10 cellular contexts compared by ENCODE assay signal in genomic region chr19:54179921-54180452, GRCh38. TPM values are rescaled to one million over a fixed set of nuclear protein-coding genes. Genes with fewer than 3 reads are reported as not detected.
DNase-seq lines count a peak whose midpoint lies in the region; ATAC-seq and TF ChIP-seq lines count a peak whose summit lies in the region.
"Had no signal": no experiment of that assay in that cellular context is flagged by ENCODE, and none has a peak within 500 bp of the region (broad histone marks: within the 10 kb centered on the region; RNA-seq: fewer than 3 reads in every experiment).

No MANE protein-coding gene starts in this region.

- intact Hi-C loops in left ventricle myocardium inferior (cut with micrococcal nuclease) (loop anchor here (10.0 kb wide), 1 partner anchor 55 kb away; no protein-coding TSS in a partner anchor), spleen (cut with DNase I; ENCODE audit: low total_unique reads) (no loop called here)

- H3K27me3 ChIP-seq in left ventricle myocardium inferior (ENCODE audit: low read depth): no peaks in the 10 kb centered on the region
- H3K27me3 ChIP-seq in spleen (replicated peaks in 1 of 7): no peaks in the 10 kb centered on the region

- H3K27ac ChIP-seq in left ventricle myocardium inferior (replicated peaks) (no peak overlapping the region), spleen (no peak overlapping the region)
- H3K27ac ChIP-seq: C4-2B, RWPE1 had no signal

- ATAC-seq in HG03025 (IDR thresholded peaks at IDR 0.05; ENCODE audit: low FRiP score, unreplicated experiment) (no peak), GM21447 (IDR thresholded peaks at IDR 0.05; ENCODE audit: unreplicated experiment) (no peak)

- DNase-seq in NCI-H1694 treated with DMSO at 0.1 percent for 48 hours (lab: John Stamatoyannopoulos, UW) (peak; percentile 9), NCI-H1694 (lab: John Stamatoyannopoulos, UW) (no peak), SK-N-DZ (ENCODE audit: low spot score) (peak; percentile 26), left ventricle myocardium inferior (no peak), spleen (peak; percentile 70), ureter (ENCODE audit: low spot score) (no peak)

- H3K4me3 ChIP-seq in left ventricle myocardium inferior (no peak overlapping the region), spleen (no peak overlapping the region)

- H3K36me3 ChIP-seq in left ventricle myocardium inferior (peaks cover 27% of the 10 kb centered on the region), spleen (peaks cover 0 to 93% (median 18%) of the 10 kb centered on the region in 6 donors)

- H3K4me1 ChIP-seq in left ventricle myocardium inferior: no peaks in the 10 kb centered on the region
- no peaks in the 10 kb centered on the region for H3K4me1 ChIP-seq in spleen

- WGBS in spleen, 5 donors: 51 to 73% (median 70%) methylated on average over 7 to 10 of the region's 10 CpGs

- TF ChIP-seq CTCF in left ventricle myocardium inferior (IDR thresholded peaks at IDR 0.05; ENCODE audit: borderline replicate concordance) (peak; percentile 14), spleen (IDR thresholded peaks at IDR 0.05 in 8 of 11, conservative IDR thresholded peaks at IDR 0.05 in 3 of 11) (peak in 1 of 11 experiments; percentile 22)

- H3K9me3 ChIP-seq in left ventricle myocardium inferior (replicated peaks) (no peaks in the 10 kb centered on the region), spleen (no peaks in the 10 kb centered on the region)

- no peak for TF ChIP-seq POLR2A in spleen (IDR thresholded peaks at IDR 0.05)

RNA-seq across cellular contexts. Expression of gene TMC4, which starts 7.0 kb away (rescaled TPM):
- polyA plus RNA-seq in SK-N-DZ (2014; cell fraction: cytosol; rRNA removed): not detected in 2 replicates
- not detected in 2 replicates for polyA plus RNA-seq in SK-N-DZ (2014; cell fraction: nucleus; rRNA removed)
- 2.2 TPM for total RNA-seq in left ventricle myocardium inferior
- total RNA-seq in spleen: 1 to 10 TPM in 3 of 7 donors, under 1 TPM in 2, not detected in 2; 0.51 to 4.0 (median 1.0) TPM
- under 1 TPM; 0.12 to 0.86 (median 0.22) TPM for polyA plus RNA-seq in spleen
- 155 TPM for total RNA-seq in ureter

RNA-seq across cellular contexts. Expression of gene MBOAT7, which starts 9.4 kb away (rescaled TPM):
- polyA plus RNA-seq in SK-N-DZ (2014; cell fraction: cytosol; rRNA removed): 33.2 and 61.2 TPM in 2 replicates
- polyA plus RNA-seq in SK-N-DZ (2014; cell fraction: nucleus; rRNA removed): 35.2 and 35.3 TPM in 2 replicates
- total RNA-seq in left ventricle myocardium inferior: 12.2 TPM
- total RNA-seq in spleen: 100 to 1,000 TPM in 3 of 7 donors, 10 to 100 TPM in 4; 65.1 to 208 (median 85.9) TPM
- polyA plus RNA-seq in spleen: 10 to 100 TPM; 12.0 to 19.4 (median 14.7) TPM
- 175 TPM for total RNA-seq in ureter

RNA-seq across cellular contexts. Expression of gene TSEN34, which starts 11.1 kb away (rescaled TPM):
- polyA plus RNA-seq in SK-N-DZ (2014; cell fraction: cytosol; rRNA removed): 89.5 and 92.5 TPM in 2 replicates
- 52.2 and 65.4 TPM in 2 replicates for polyA plus RNA-seq in SK-N-DZ (2014; cell fraction: nucleus; rRNA removed)
- total RNA-seq in left ventricle myocardium inferior (16.2 TPM), spleen (100 to 1,000 TPM in 1 of 7 donors, 10 to 100 TPM in 6; 32.2 to 109 (median 45.5) TPM), ureter (27.7 TPM)
- polyA plus RNA-seq in spleen: 10 to 100 TPM; 25.5 to 45.2 (median 37.5) TPM

RNA-seq across cellular contexts. Expression of gene LENG1, which starts 20.5 kb away (rescaled TPM):
- polyA plus RNA-seq in SK-N-DZ (2014; cell fraction: cytosol; rRNA removed): 2.7 and 4.3 TPM in 2 replicates
- polyA plus RNA-seq in SK-N-DZ (2014; cell fraction: nucleus; rRNA removed): 2.5 and 7.3 TPM in 2 replicates
- total RNA-seq in left ventricle myocardium inferior (7.3 TPM), spleen (10 to 100 TPM in 2 of 7 donors, 1 to 10 TPM in 5; 7.5 to 12.1 (median 9.0) TPM), ureter (5.8 TPM)
- polyA plus RNA-seq in spleen: 10 to 100 TPM in 1 of 3 donors, 1 to 10 TPM in 2; 7.4 to 14.6 (median 9.1) TPM

RNA-seq across cellular contexts. Expression of gene RPS9, which starts 20.7 kb away (rescaled TPM):
- 2,709 and 3,172 TPM in 2 replicates for polyA plus RNA-seq in SK-N-DZ (2014; cell fraction: cytosol; rRNA removed)
- 1,265 and 1,543 TPM in 2 replicates for polyA plus RNA-seq in SK-N-DZ (2014; cell fraction: nucleus; rRNA removed)
- total RNA-seq in left ventricle myocardium inferior (648 TPM), spleen (1,000 to 10,000 TPM; 1,182 to 2,757 (median 1,587) TPM), ureter (1,389 TPM)
- polyA plus RNA-seq in spleen: 1,000 to 10,000 TPM; 6,196 to 7,306 (median 6,994) TPM

Comparison
In these comparisons a context has a peak if more than half of its experiments do, and no peak if none do; other contexts are left out.
1. DNase-seq: peak in NCI-H1694 treated with DMSO at 0.1 percent for 48 hours (single experiment), SK-N-DZ (single experiment) and spleen (single experiment); none in NCI-H1694 (single experiment), left ventricle myocardium inferior (single experiment) and ureter (single experiment).
2. RNA of gene TMC4, which starts 7.0 kb away (total RNA-seq): 155 TPM in ureter (single experiment); 2.2 TPM in left ventricle myocardium inferior (single experiment) and 0.51 to 4.0 TPM in spleen; every median in the first group is over 10 times any median in the second.